In genomic region chr7:142720140-142720773, GRCh38 we compare ENCODE assay signal across 26 cellular contexts. TPM values are rescaled to one million over a fixed set of nuclear protein-coding genes. Genes with fewer than 3 reads are reported as not detected.
DNase-seq lines count a peak whose midpoint lies in the region; ATAC-seq, FAIRE-seq and TF ChIP-seq lines count a peak whose summit lies in the region.
"Had no signal": no experiment of that assay in that cellular context is flagged by ENCODE, and none has a peak within 500 bp of the region (broad histone marks: within the 10 kb centered on the region; RNA-seq: fewer than 3 reads in every experiment).

No MANE protein-coding gene starts in this region.

- peaks cover 15% of the 10 kb centered on the region for H3K4me1 Mint-ChIP-seq in activated naive CD4-positive, alpha-beta T cell treated with anti-CD3 and anti-CD28 coated beads for 36 hours (ENCODE audit: low read depth)
- H3K4me1 Mint-ChIP-seq in T-helper 17 cell (peaks cover 20% of the 10 kb centered on the region), neural progenitor cell (no peaks in the 10 kb centered on the region)

- no peaks in the 10 kb centered on the region for H3K79me2 ChIP-seq in K562 (ENCODE audit: control insufficient read depth, insufficient read depth, low read length)
- no peaks in the 10 kb centered on the region for H3K79me2 ChIP-seq in neural progenitor cell (ENCODE audit: low read depth)

- TF ChIP-seq EP300 in K562 (IDR thresholded peaks at IDR 0.05; ENCODE audit: low read length), result no peak

- H3K4me3 ChIP-seq in K562, result no peak overlapping the region
- peak overlapping the region; percentile 26 for H3K4me3 ChIP-seq in thymus (ENCODE audit: low read length)
- H3K4me3 ChIP-seq in neural progenitor cell, result no peak overlapping the region
- H3K4me3 ChIP-seq: cardiac muscle cell, HAP-1, right atrium auricular region, suprapubic skin had no signal

- no peaks in the 10 kb centered on the region for H3K9me3 Mint-ChIP-seq in activated naive CD4-positive, alpha-beta T cell treated with anti-CD3 and anti-CD28 coated beads for 36 hours
- H3K9me3 Mint-ChIP-seq in neural progenitor cell, result no peaks in the 10 kb centered on the region

- no peaks in the 10 kb centered on the region for H3K9me3 ChIP-seq in T-helper 17 cell (ENCODE audit: control insufficient read depth, low read length, poor library complexity, severe bottlenecking)
- H3K9me3 ChIP-seq in K562 (replicated peaks; ENCODE audit: control insufficient read depth, insufficient read depth, low read depth, low read length), result no peaks in the 10 kb centered on the region
- H3K9me3 ChIP-seq in thymus (ENCODE audit: control insufficient read depth), result no peaks in the 10 kb centered on the region
- no peaks in the 10 kb centered on the region for H3K9me3 ChIP-seq in neural progenitor cell (ENCODE audit: low read depth)
- H3K9me3 ChIP-seq: HAP-1, right atrium auricular region, suprapubic skin had no signal

- H3K27ac ChIP-seq in K562 (ENCODE audit: extremely low read depth, low read depth, low read length), result no peak overlapping the region
- no peak overlapping the region for H3K27ac ChIP-seq in thymus (ENCODE audit: low read depth)
- no peak overlapping the region for H3K27ac ChIP-seq in neural progenitor cell
- H3K27ac ChIP-seq: cardiac muscle cell, right atrium auricular region, suprapubic skin had no signal

- no peaks in the 10 kb centered on the region for H3K36me3 Mint-ChIP-seq in activated naive CD4-positive, alpha-beta T cell treated with anti-CD3 and anti-CD28 coated beads for 36 hours (ENCODE audit: low read depth)
- H3K36me3 Mint-ChIP-seq in T-helper 17 cell (ENCODE audit: low read depth) (no peaks in the 10 kb centered on the region), neural progenitor cell (no peaks in the 10 kb centered on the region)

- H3K27ac Mint-ChIP-seq in activated naive CD4-positive, alpha-beta T cell treated with anti-CD3 and anti-CD28 coated beads for 36 hours, result peak overlapping the region; percentile 79
- H3K27ac Mint-ChIP-seq in T-helper 17 cell (peak overlapping the region; percentile 84), neural progenitor cell (no peak overlapping the region)

- H3K4me3 Mint-ChIP-seq in activated naive CD4-positive, alpha-beta T cell treated with anti-CD3 and anti-CD28 coated beads for 36 hours, result peak overlapping the region; percentile 56
- H3K4me3 Mint-ChIP-seq in T-helper 17 cell, result peak overlapping the region; percentile 74
- no peak overlapping the region for H3K4me3 Mint-ChIP-seq in neural progenitor cell

- CTCF ChIA-PET in activated naive CD4-positive, alpha-beta T cell treated with anti-CD3 and anti-CD28 coated beads for 36 hours (lab: Charles Lee), result interaction anchor here (1.5 kb wide), 1 partner anchor 8 kb away, joined by 3 read pairs; no protein-coding TSS in a partner anchor
- CTCF ChIA-PET in K562 (lab: Yijun Ruan, JAX; ENCODE audit: low intra/inter-chr PET ratio), result no interaction called here

- H3K27me3 Mint-ChIP-seq in activated naive CD4-positive, alpha-beta T cell treated with anti-CD3 and anti-CD28 coated beads for 36 hours (ENCODE audit: low read depth), result no peaks in the 10 kb centered on the region
- H3K27me3 Mint-ChIP-seq in T-helper 17 cell (no peaks in the 10 kb centered on the region), neural progenitor cell (ENCODE audit: insufficient read depth, low read depth) (no peaks in the 10 kb centered on the region)

- no TSS peak for BruUV-seq in K562 (replicated peaks; lab: Mats Ljungman, UMichigan)

- H3K36me3 ChIP-seq in K562 (ENCODE audit: control insufficient read depth, insufficient read depth, low read length) (no peaks in the 10 kb centered on the region), thymus (ENCODE audit: control insufficient read depth, insufficient read depth) (no peaks in the 10 kb centered on the region), neural progenitor cell (no peaks in the 10 kb centered on the region)
- H3K36me3 ChIP-seq: cardiac muscle cell, HAP-1, right atrium auricular region, suprapubic skin had no signal

- H4K20me1 ChIP-seq in K562 (replicated peaks; ENCODE audit: control insufficient read depth, insufficient read depth, low read length) (no peaks in the 10 kb centered on the region), neural progenitor cell (ENCODE audit: low read depth) (no peaks in the 10 kb centered on the region)

- in situ Hi-C loops in K562 (cut with MboI), result no loop called here

- ATAC-seq in T-helper 17 cell (peak; percentile 61), K562 (peak; percentile 38), GM19455 (IDR thresholded peaks at IDR 0.05; ENCODE audit: unreplicated experiment) (no peak)
- ATAC-seq: Right ventricle myocardium inferior had no signal

- H3K9ac ChIP-seq in K562 (ENCODE audit: insufficient read depth in 1 of 2, low read depth in 2 of 2, low read length in 2 of 2) (no peak overlapping the region), neural progenitor cell (no peak overlapping the region)

- H3K4me2 ChIP-seq in K562 (ENCODE audit: insufficient read depth, low read length) (no peak overlapping the region), neural progenitor cell (no peak overlapping the region)

- intact Hi-C loops in activated naive CD4-positive, alpha-beta T cell treated with anti-CD3 and anti-CD28 coated beads for 36 hours (cut with micrococcal nuclease), result no loop called here
- intact Hi-C loops in K562 (cut with micrococcal nuclease), result no loop called here

- TF ChIP-seq POLR2A in K562 (conservative IDR thresholded peaks at IDR 0.05), result no peak

- DNase-seq in activated naive CD4-positive, alpha-beta T cell treated with anti-CD3 and anti-CD28 coated beads for 36 hours, result no peak
- no peak for DNase-seq in activated naive CD4-positive, alpha-beta T cell (lab: John Stamatoyannopoulos, UW)
- DNase-seq in T-helper 17 cell (no peak), K562 (ENCODE audit: extremely low read depth in 1 of 4, low spot score in 3 of 4) (no peak), neural progenitor cell (ENCODE audit: low spot score) (no peak), iPS-NIHi11 (ENCODE audit: low spot score) (no peak)
- DNase-seq: ACHN; activated CD4-positive, alpha-beta T cell treated with anti-CD3 and anti-CD28 coated beads for 1 hour; DMS53; hippocampal formation; islet precursor cell; KBM-7; NCI-H1694 treated with DMSO at 0.1 percent for 48 hours; NCI-H2227 treated with DMSO at 0.1 percent for 48 hours; NCI-H748 treated with DMSO at 0.1 percent for 48 hours; occipital lobe had no signal

- no peaks in the 10 kb centered on the region for H3K9me1 ChIP-seq in K562 (ENCODE audit: control insufficient read depth, insufficient read depth, low read length)

- FAIRE-seq in K562 (lab: Jason Lieb, UNC), result no peak
- FAIRE-seq: frontal cortex, TTC549 had no signal

- H3F3A ChIP-seq in neural progenitor cell (ENCODE audit: low read depth), result no peaks in the 10 kb centered on the region

- H2AFZ ChIP-seq in K562 (ENCODE audit: low read depth, low read length) (no peak overlapping the region; the same call in 1 of the 2 replicates), neural progenitor cell (replicated peaks) (no peak overlapping the region)

- no peak for TF ChIP-seq RAD21 in K562 (CRISPR knock-in tag; conservative IDR thresholded peaks at IDR 0.05 in 1 of 2, IDR thresholded peaks at IDR 0.05 in 1 of 2)

- H3K27me3 ChIP-seq in K562 (ENCODE audit: control insufficient read depth in 2 of 2, insufficient read depth in 2 of 2, low read length in 2 of 2) (peaks cover 20 to 25% of the 10 kb centered on the region in 2 experiments; a peak in 4 of 5 replicates), thymus (ENCODE audit: control insufficient read depth, insufficient read depth) (no peaks in the 10 kb centered on the region), neural progenitor cell (no peaks in the 10 kb centered on the region)
- H3K27me3 ChIP-seq: cardiac muscle cell, right atrium auricular region, suprapubic skin had no signal

- TF ChIP-seq CTCF in K562 (IDR thresholded peaks at IDR 0.05 in 2 of 3, conservative IDR thresholded peaks at IDR 0.05 in 1 of 3; ENCODE audit: insufficient read depth in 2 of 3, low read depth in 1 of 3, low read length in 3 of 3) (no peak), neural progenitor cell (IDR thresholded peaks at IDR 0.05) (no peak)

- WGBS in K562 (ENCODE audit: insufficient coverage, low coverage, missing lambda C conversion rate), result 8% methylated on average over 9 of the region's 9 CpGs
- WGBS in thymus, result 81% methylated on average over 9 of the region's 9 CpGs

- H3K4me1 ChIP-seq in K562 (replicated peaks in 1 of 2; ENCODE audit: control insufficient read depth in 2 of 2, insufficient read depth in 2 of 2, low read length in 2 of 2) (peaks cover 0 to 8% of the 10 kb centered on the region in 2 experiments; a peak in 2 of 5 replicates), thymus (ENCODE audit: control insufficient read depth, insufficient read depth, low read length) (peaks cover 3% of the 10 kb centered on the region), neural progenitor cell (no peaks in the 10 kb centered on the region)
- H3K4me1 ChIP-seq: HAP-1, right atrium auricular region, suprapubic skin had no signal

- POLR2A ChIA-PET in K562 (lab: Yijun Ruan, JAX), result interaction anchor here (0.6 to 1.1 kb wide), 2 partner anchors 29 to 1385 kb away, joined by 3 read pairs; partner anchors contain the start of gene PRSS1

RNA-seq across cellular contexts. Expression of gene PRSS1, which starts 29.0 kb away (rescaled TPM):
- not detected for total RNA-seq in activated naive CD4-positive, alpha-beta T cell treated with anti-CD3 and anti-CD28 coated beads for 36 hours
- total RNA-seq in T-helper 17 cell (not detected), K562 (2014; rRNA removed) (not detected in 2 replicates), K562 (2014; rRNA removed; fragmentation: Illumina TruSeq; extraction: Trizol) (not detected in 2 replicates), K562 (2015; rRNA removed; fragmentation: Illumina TruSeq; extraction: Trizol) (not detected in 2 replicates), K562 (2021) (6.6 and 8.8 TPM in 2 replicates), neural progenitor cell (ENCODE audit: low replicate concordance) (not detected in 2 replicates)
- total RNA-seq in K562 (2011; cell fraction: chromatin; rRNA removed; ENCODE audit: low replicate concordance), result not detected in 2 replicates
- not detected in 2 replicates for total RNA-seq in K562 (2011; cell fraction: nucleolus; rRNA removed)
- total RNA-seq in K562 (2011; cell fraction: nucleoplasm; rRNA removed), result not detected in 2 replicates
- polyA plus RNA-seq in K562 (2011; rRNA removed) (not detected in 2 replicates), K562 (2014; fragmentation: Illumina TruSeq; extraction: Trizol) (not detected in 2 replicates), K562 (2014; fragmentation: Nextera tagmentation; extraction: Ambion mirVana) (under 1 TPM; 0.07 to 0.20 TPM), K562 (2014; rRNA removed) (not detected in 2 replicates), thymus (4.5 TPM)
- polyA plus RNA-seq in K562 (2011; cell fraction: cytosol; rRNA removed), result not detected in 2 replicates
- polyA plus RNA-seq in K562 (2011; cell fraction: nucleus; rRNA removed), result 0.27 TPM in 1 of 2 replicates, not detected in the other
- 0.86 TPM in 1 of 2 replicates, not detected in the other for polyA plus RNA-seq in K562 (2012)
- polyA minus RNA-seq in K562 (2011; rRNA and poly(A)+ RNA removed), result not detected in 2 replicates
- polyA minus RNA-seq in K562 (2011; cell fraction: cytosol; rRNA and poly(A)+ RNA removed), result not detected in 2 replicates
- polyA minus RNA-seq in K562 (2011; cell fraction: nucleus; rRNA and poly(A)+ RNA removed), result not detected in 2 replicates
- total RNA-seq: cardiac muscle cell, frontal cortex, lung microvascular endothelial cell, occipital lobe, right atrium auricular region, Right ventricle myocardium inferior, suprapubic skin had no signal
- polyA plus RNA-seq: cardiac muscle cell had no signal

RNA-seq across cellular contexts. Expression of gene PRSS2, which starts 50.5 kb away (rescaled TPM):
- total RNA-seq in activated naive CD4-positive, alpha-beta T cell treated with anti-CD3 and anti-CD28 coated beads for 36 hours, result under 1 TPM in 1 of 2 experiments, not detected in 1; 0.50 TPM
- total RNA-seq in T-helper 17 cell (not detected), K562 (2014; rRNA removed) (1.1 and 1.7 TPM in 2 replicates), K562 (2014; rRNA removed; fragmentation: Illumina TruSeq; extraction: Trizol) (2.4 and 2.5 TPM in 2 replicates), K562 (2015; rRNA removed; fragmentation: Illumina TruSeq; extraction: Trizol) (1.3 and 2.4 TPM in 2 replicates), K562 (2021) (23.9 and 30.1 TPM in 2 replicates), neural progenitor cell (ENCODE audit: low replicate concordance) (not detected in 2 replicates)
- 2.5 TPM in 1 of 2 replicates, not detected in the other for total RNA-seq in K562 (2011; cell fraction: chromatin; rRNA removed; ENCODE audit: low replicate concordance)
- total RNA-seq in K562 (2011; cell fraction: nucleolus; rRNA removed), result 4.6 and 6.2 TPM in 2 replicates
- 3.5 and 4.8 TPM in 2 replicates for total RNA-seq in K562 (2011; cell fraction: nucleoplasm; rRNA removed)
- polyA plus RNA-seq in K562 (2011; rRNA removed) (3.8 and 6.4 TPM in 2 replicates), K562 (2014; fragmentation: Illumina TruSeq; extraction: Trizol) (4.7 and 6.2 TPM in 2 replicates), K562 (2014; fragmentation: Nextera tagmentation; extraction: Ambion mirVana) (10 to 100 TPM in 1 of 2 experiments, 1 to 10 TPM in 1; 9.5 to 16.4 TPM), K562 (2014; rRNA removed) (1.4 and 1.6 TPM in 2 replicates), thymus (23.1 TPM)
- 9.3 and 14.7 TPM in 2 replicates for polyA plus RNA-seq in K562 (2011; cell fraction: cytosol; rRNA removed)
- polyA plus RNA-seq in K562 (2011; cell fraction: nucleus; rRNA removed), result 4.3 and 5.0 TPM in 2 replicates
- 6.6 and 43.8 TPM in 2 replicates for polyA plus RNA-seq in K562 (2012)
- polyA minus RNA-seq in K562 (2011; rRNA and poly(A)+ RNA removed), result 2.8 and 3.7 TPM in 2 replicates
- 4.5 and 5.4 TPM in 2 replicates for polyA minus RNA-seq in K562 (2011; cell fraction: cytosol; rRNA and poly(A)+ RNA removed)
- polyA minus RNA-seq in K562 (2011; cell fraction: nucleus; rRNA and poly(A)+ RNA removed), result 0.67 and 1.4 TPM in 2 replicates
- total RNA-seq: cardiac muscle cell, frontal cortex, lung microvascular endothelial cell, occipital lobe, Right ventricle myocardium inferior, suprapubic skin had no signal
- polyA plus RNA-seq: cardiac muscle cell had no signal
